ENCODE assay signal across 1 cellular context in the genomic region with DNA sequence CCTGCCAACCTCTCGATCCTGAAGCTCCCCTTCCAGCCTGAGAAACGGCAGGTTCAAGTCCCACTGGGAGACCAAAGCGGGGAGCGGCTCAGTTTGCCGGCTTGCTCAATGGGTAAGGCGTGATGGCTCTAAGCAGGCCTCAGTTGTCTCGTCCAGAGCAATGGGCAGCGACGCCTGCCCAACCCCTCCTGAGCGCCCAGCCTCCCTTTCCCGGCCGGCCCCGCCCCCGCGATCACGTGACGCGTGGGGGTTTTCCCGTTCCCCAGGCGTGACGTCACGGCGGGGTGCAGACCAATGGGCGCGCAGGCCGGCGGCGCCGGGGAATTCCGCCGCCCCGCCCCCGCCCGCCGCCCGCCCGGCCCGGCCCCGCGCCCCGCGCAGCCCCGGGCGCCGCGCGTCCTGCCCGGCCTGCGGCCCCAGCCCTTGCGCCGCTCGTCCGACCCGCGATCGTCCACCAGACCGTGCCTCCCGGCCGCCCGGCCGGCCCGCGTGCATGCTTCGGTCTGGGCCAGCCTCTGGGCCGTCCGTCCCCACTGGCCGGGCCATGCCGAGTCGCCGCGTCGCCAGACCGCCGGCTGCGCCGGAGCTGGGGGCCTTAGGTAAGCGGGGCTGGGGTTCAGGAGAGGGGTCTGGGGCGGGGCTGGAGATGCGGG.
TF ChIP-seq lines count a peak whose summit lies in the region.

A gene with protein sequence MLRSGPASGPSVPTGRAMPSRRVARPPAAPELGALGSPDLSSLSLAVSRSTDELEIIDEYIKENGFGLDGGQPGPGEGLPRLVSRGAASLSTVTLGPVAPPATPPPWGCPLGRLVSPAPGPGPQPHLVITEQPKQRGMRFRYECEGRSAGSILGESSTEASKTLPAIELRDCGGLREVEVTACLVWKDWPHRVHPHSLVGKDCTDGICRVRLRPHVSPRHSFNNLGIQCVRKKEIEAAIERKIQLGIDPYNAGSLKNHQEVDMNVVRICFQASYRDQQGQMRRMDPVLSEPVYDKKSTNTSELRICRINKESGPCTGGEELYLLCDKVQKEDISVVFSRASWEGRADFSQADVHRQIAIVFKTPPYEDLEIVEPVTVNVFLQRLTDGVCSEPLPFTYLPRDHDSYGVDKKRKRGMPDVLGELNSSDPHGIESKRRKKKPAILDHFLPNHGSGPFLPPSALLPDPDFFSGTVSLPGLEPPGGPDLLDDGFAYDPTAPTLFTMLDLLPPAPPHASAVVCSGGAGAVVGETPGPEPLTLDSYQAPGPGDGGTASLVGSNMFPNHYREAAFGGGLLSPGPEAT (plus strand): TSS at position 378 of the 653 bp plus-strand sequence. CDS start 116 bp downstream, at position 494.

TF ChIP-seq in HepG2, 621 proteins besides CTCF, POLR2A, EP300 and RAD21 (continued from another document):
- TF ChIP-seq ZNF547 (CRISPR knock-in tag; IDR thresholded peaks at IDR 0.05) (0 out of 2 replicates have a peak, but pooled peaks have one; percentile 24), TBX2 (CRISPR knock-in tag; IDR thresholded peaks at IDR 0.05; ENCODE audit: borderline replicate concordance) (peak; percentile 49), CREM (IDR thresholded peaks at IDR 0.05) (peak; percentile 52), CREM (CRISPR knock-in tag; IDR thresholded peaks at IDR 0.05) (no peak), SAP130 (CRISPR knock-in tag; IDR thresholded peaks at IDR 0.05; ENCODE audit: low read depth) (peak; percentile 68), ZNF383 (CRISPR knock-in tag; IDR thresholded peaks at IDR 0.05; ENCODE audit: borderline replicate concordance) (no peak), ARNT2 (CRISPR knock-in tag; IDR thresholded peaks at IDR 0.05; ENCODE audit: low read depth) (peak; percentile 71; the same call in 1 of the 2 replicates), ZNF292 (CRISPR knock-in tag; IDR thresholded peaks at IDR 0.05; ENCODE audit: borderline replicate concordance, low read depth) (no peak), TEAD3 (CRISPR knock-in tag; optimal IDR thresholded peaks at IDR 0.05; ENCODE audit: borderline replicate concordance) (peak; percentile 8), REL (CRISPR knock-in tag; conservative IDR thresholded peaks at IDR 0.05) (peak; percentile 49; the same call in 1 of the 2 replicates), ZFX (CRISPR knock-in tag; IDR thresholded peaks at IDR 0.05; ENCODE audit: low read depth) (peak; percentile 63; the same call in 1 of the 2 replicates)
- TF ChIP-seq, protein P1, sequence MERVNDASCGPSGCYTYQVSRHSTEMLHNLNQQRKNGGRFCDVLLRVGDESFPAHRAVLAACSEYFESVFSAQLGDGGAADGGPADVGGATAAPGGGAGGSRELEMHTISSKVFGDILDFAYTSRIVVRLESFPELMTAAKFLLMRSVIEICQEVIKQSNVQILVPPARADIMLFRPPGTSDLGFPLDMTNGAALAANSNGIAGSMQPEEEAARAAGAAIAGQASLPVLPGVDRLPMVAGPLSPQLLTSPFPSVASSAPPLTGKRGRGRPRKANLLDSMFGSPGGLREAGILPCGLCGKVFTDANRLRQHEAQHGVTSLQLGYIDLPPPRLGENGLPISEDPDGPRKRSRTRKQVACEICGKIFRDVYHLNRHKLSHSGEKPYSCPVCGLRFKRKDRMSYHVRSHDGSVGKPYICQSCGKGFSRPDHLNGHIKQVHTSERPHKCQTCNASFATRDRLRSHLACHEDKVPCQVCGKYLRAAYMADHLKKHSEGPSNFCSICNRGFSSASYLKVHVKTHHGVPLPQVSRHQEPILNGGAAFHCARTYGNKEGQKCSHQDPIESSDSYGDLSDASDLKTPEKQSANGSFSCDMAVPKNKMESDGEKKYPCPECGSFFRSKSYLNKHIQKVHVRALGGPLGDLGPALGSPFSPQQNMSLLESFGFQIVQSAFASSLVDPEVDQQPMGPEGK (CRISPR knock-in tag; IDR thresholded peaks at IDR 0.05): peak; percentile 50; the same call in 1 of the 2 replicates
